In the genomic region with DNA sequence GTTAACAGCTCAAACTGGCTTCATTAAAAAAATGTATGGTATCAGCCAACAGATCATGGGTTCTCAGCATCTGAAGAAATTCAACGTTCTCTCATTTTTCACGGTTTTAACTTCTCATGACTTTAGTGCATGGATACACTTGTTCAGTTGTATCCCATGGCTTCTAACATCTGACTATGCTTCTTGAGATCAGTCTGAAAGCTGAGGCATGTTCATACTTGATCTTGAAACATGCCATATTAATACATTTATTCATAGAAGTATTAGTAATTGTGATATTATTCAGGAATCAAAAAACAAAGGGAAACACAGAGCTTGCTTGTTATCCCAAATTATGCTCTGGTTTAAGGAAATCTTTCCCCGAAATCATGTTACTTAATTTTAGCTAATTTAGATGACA, we compare ENCODE assay signal across 8 cellular contexts.
"Had no signal": no experiment of that assay in that cellular context is flagged by ENCODE, and none has a peak within 500 bp of the region (broad histone marks: within the 10 kb centered on the region; RNA-seq: fewer than 3 reads in every experiment).

No MANE protein-coding gene starts in this region.

- H2AFZ ChIP-seq: GM23338 had no signal

- H3K4me1 Mint-ChIP-seq: GM23338, H9 had no signal

- FAIRE-seq: H1, H54, HTR-8/SVneo, K562 had no signal

- H3K4me3 Mint-ChIP-seq: GM23338, H9 had no signal

- H3K4me2 ChIP-seq: GM23338 had no signal

- H3K4me3 ChIP-seq: GM23338, K562 had no signal

- DNase-seq: H9, HCEC 1CT, IMR-90 had no signal

- H3K27ac Mint-ChIP-seq: GM23338, H9 had no signal
